27 cellular contexts compared by ENCODE assay signal in genomic region chr16:84022641-84023040, GRCh38. TPM values are rescaled to one million over a fixed set of nuclear protein-coding genes. Genes with fewer than 3 reads are reported as not detected.
"Had no signal": no experiment of that assay in that cellular context is flagged by ENCODE, and none has a peak within 500 bp of the region (broad histone marks: within the 10 kb centered on the region; RNA-seq: fewer than 3 reads in every experiment).

No MANE protein-coding gene starts in this region.

- H3K27me3 Mint-ChIP-seq: activated naive CD4-positive, alpha-beta T cell treated with anti-CD3 and anti-CD28 coated beads, Interleukin-2, amount 50 U/mL, for 24 hours had no signal

- H3K9me3 ChIP-seq: SJCRH30, SK-N-SH had no signal

- H3K9me2 ChIP-seq: SK-N-SH had no signal

- H3K4me3 ChIP-seq: SJCRH30 had no signal

- H3K4me2 ChIP-seq: SK-N-SH had no signal

- H3K27me3 ChIP-seq: SJCRH30 had no signal

- H3K9ac ChIP-seq: SK-N-SH had no signal

- H3K36me3 Mint-ChIP-seq: activated naive CD4-positive, alpha-beta T cell treated with anti-CD3 and anti-CD28 coated beads, Interleukin-2, amount 50 U/mL, for 24 hours had no signal

- FAIRE-seq: bronchial epithelial cell had no signal

- H3K36me3 ChIP-seq: SJCRH30, WERI-Rb-1 had no signal

- H3K4me1 ChIP-seq: SJCRH30 had no signal

- H3K4me1 Mint-ChIP-seq: activated naive CD4-positive, alpha-beta T cell treated with anti-CD3 and anti-CD28 coated beads, Interleukin-2, amount 50 U/mL, for 24 hours had no signal

- H3K27ac ChIP-seq: SJCRH30, WERI-Rb-1 had no signal

- H3K4me3 Mint-ChIP-seq: activated CD8-positive, alpha-beta T cell treated with anti-CD3 and anti-CD28 coated beads, Interleukin-2, amount 10 ng/mL, durations not matched to agents 7 days and 5 days; activated naive CD4-positive, alpha-beta T cell treated with anti-CD3 and anti-CD28 coated beads, Interleukin-2, amount 50 U/mL, for 24 hours; activated T-helper 1 cell treated with anti-CD3 and anti-CD28 coated beads, Interleukin-12 subunit alpha, Interleukin-12 subunit beta, Interleukin-2, Interleukin-4 antibody, amounts not matched to agents 30 ng/mL and 10 ng/mL and 1 ng/mL, durations not matched to agents 14 hours and 24 hours and 36 hours had no signal

- H3K27ac Mint-ChIP-seq: activated CD8-positive, alpha-beta T cell treated with anti-CD3 and anti-CD28 coated beads, Interleukin-2, amount 10 ng/mL, durations not matched to agents 7 days and 5 days; activated naive CD4-positive, alpha-beta T cell treated with anti-CD3 and anti-CD28 coated beads, Interleukin-2, amount 50 U/mL, for 24 hours; activated T-helper 1 cell treated with anti-CD3 and anti-CD28 coated beads, Interleukin-12 subunit alpha, Interleukin-12 subunit beta, Interleukin-2, Interleukin-4 antibody, amounts not matched to agents 30 ng/mL and 10 ng/mL and 1 ng/mL, durations not matched to agents 14 hours and 24 hours and 36 hours had no signal

- ATAC-seq: activated CD8-positive, alpha-beta T cell treated with anti-CD3 and anti-CD28 coated beads, Interleukin-2, amount 10 ng/mL, durations not matched to agents 7 days and 5 days; Panc1 had no signal

- DNase-seq: activated CD4-positive, alpha-beta T cell treated with anti-CD3 and anti-CD28 coated beads for 4 hours; activated CD8-positive, alpha-beta memory T cell treated with anti-CD3 and anti-CD28 coated beads, Interleukin-2, amount 50 U/mL, for 48 hours; activated CD8-positive, alpha-beta T cell treated with anti-CD3 and anti-CD28 coated beads, Interleukin-2, amount 10 ng/mL, durations not matched to agents 7 days and 5 days; activated effector memory CD4-positive, alpha-beta T cell treated with Interleukin-2 at 50 U/mL for 16 hours; activated naive CD4-positive, alpha-beta T cell; activated T-cell treated with anti-CD3 and anti-CD28 coated beads, Interleukin-2, amount 50 U/mL, for 1 hour; aorta; central memory CD4-positive, alpha-beta T cell; NCI-H1048; NCI-H187 treated with DMSO at 0.1 percent for 48 hours; NCI-H2081 treated with DMSO at 0.1 percent for 48 hours; NCI-H226; NCI-H526; Right ventricle myocardium superior; SJCRH30; SK-N-SH; T-helper 1 cell; WERI-Rb-1 had no signal

RNA-seq across cellular contexts. Expression of gene SLC38A8, which starts 20.0 kb away (rescaled TPM):
- total RNA-seq: activated CD8-positive, alpha-beta T cell treated with anti-CD3 and anti-CD28 coated beads, Interleukin-2, amount 10 ng/mL, durations not matched to agents 7 days and 5 days; activated T-helper 1 cell treated with anti-CD3 and anti-CD28 coated beads, Interleukin-12 subunit alpha, Interleukin-12 subunit beta, Interleukin-2, Interleukin-4 antibody, amounts not matched to agents 30 ng/mL and 10 ng/mL and 1 ng/mL, durations not matched to agents 14 hours and 24 hours and 36 hours; aorta; bronchial epithelial cell; LHCN-M2; NCI-H460; OCI-LY7; SJCRH30; T-helper 2 cell treated with Interferon-gamma antibody and Interleukin-4, amounts not matched to agents 100 ng/mL and 5 ng/mL, for 36 hours had no signal
- polyA plus RNA-seq: aorta, SK-N-SH had no signal

RNA-seq across cellular contexts. Expression of gene NECAB2, which starts 54.6 kb away (rescaled TPM):
- total RNA-seq: activated CD8-positive, alpha-beta T cell treated with anti-CD3 and anti-CD28 coated beads, Interleukin-2, amount 10 ng/mL, durations not matched to agents 7 days and 5 days; activated T-helper 1 cell treated with anti-CD3 and anti-CD28 coated beads, Interleukin-12 subunit alpha, Interleukin-12 subunit beta, Interleukin-2, Interleukin-4 antibody, amounts not matched to agents 30 ng/mL and 10 ng/mL and 1 ng/mL, durations not matched to agents 14 hours and 24 hours and 36 hours; bronchial epithelial cell; LHCN-M2; M059J; OCI-LY7; T-helper 2 cell treated with Interferon-gamma antibody and Interleukin-4, amounts not matched to agents 100 ng/mL and 5 ng/mL, for 36 hours had no signal
- polyA plus RNA-seq: aorta had no signal
